Comparison of ENCODE assay signal across 13 cellular contexts in the genomic region with DNA sequence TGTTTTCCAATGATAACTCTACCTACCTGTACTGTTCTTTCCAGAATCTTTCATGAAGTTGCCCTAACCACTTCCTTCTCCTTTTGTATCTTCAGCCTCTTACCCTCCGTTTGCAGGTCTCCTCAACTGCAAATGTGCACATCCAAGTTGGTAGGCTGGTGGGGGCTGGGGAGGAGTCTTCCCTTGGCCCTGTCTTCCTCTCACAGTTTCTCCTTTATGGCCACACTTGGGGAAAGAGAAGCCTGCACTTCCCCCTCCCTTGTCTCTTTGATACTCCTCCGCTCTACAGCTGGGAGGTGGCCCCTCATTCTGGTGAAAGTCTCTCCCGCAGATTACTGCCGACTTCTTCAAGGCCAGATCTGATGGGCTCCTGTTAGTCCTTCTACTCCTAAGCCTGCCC. TPM values are rescaled to one million over a fixed set of nuclear protein-coding genes. Genes with fewer than 3 reads are reported as not detected.
"Had no signal": no experiment of that assay in that cellular context is flagged by ENCODE, and none has a peak within 500 bp of the region (broad histone marks: within the 10 kb centered on the region; RNA-seq: fewer than 3 reads in every experiment).

No MANE protein-coding gene starts in this region.

- H3K27ac ChIP-seq: breast epithelium, suprapubic skin had no signal

- ATAC-seq: activated T-cell treated with anti-CD3 and anti-CD28 coated beads, Interleukin-2, amount 50 U/mL, for 4 hours; stimulated activated naive CD8-positive, alpha-beta T cell treated with anti-CD3 and anti-CD28 coated beads, Interleukin-15, Interleukin-2, amounts not matched to agents 100 U/mL and 50 U/mL, for 24 hours had no signal

- H3K4me3 ChIP-seq: breast epithelium, suprapubic skin had no signal

- H3K9me3 ChIP-seq: breast epithelium, suprapubic skin had no signal

- DNase-seq: activated gamma-delta T cell treated with Interleukin-2 at 50 U/mL for 16 hours; activated naive CD8-positive, alpha-beta T cell treated with anti-CD3 and anti-CD28 coated beads for 36 hours; activated T-cell treated with anti-CD3 and anti-CD28 coated beads, Interleukin-2, amount 50 U/mL, for 4 hours; kidney glomerular epithelial cell; nephron progenitor cell; stimulated activated CD4-positive, alpha-beta T cell treated with anti-CD3 and anti-CD28 coated beads, Interleukin-2, amount 100 ng/mL, for 48 hours; stimulated activated CD8-positive, alpha-beta memory T cell treated with anti-CD3 and anti-CD28 coated beads, Interleukin-4, amount 100 ng/mL, for 48 hours; stimulated activated naive CD8-positive, alpha-beta T cell treated with anti-CD3 and anti-CD28 coated beads, Interleukin-15, Interleukin-2, amounts not matched to agents 100 U/mL and 50 U/mL, for 24 hours had no signal

- H3K36me3 ChIP-seq: breast epithelium, suprapubic skin had no signal

- H3K27me3 ChIP-seq: breast epithelium, suprapubic skin had no signal

- H3K4me1 ChIP-seq: breast epithelium, suprapubic skin had no signal

RNA-seq across cellular contexts. Expression of gene GPR88, which starts 26.9 kb away (rescaled TPM):
- total RNA-seq: activated T-cell treated with anti-CD3 and anti-CD28 coated beads, Interleukin-2, amount 50 U/mL, for 4 hours; dermis blood vessel endothelial cell; epithelial cell of proximal tubule; osteocyte; suprapubic skin had no signal
